Comparison of ENCODE assay signal across 20 cellular contexts in the genomic region with DNA sequence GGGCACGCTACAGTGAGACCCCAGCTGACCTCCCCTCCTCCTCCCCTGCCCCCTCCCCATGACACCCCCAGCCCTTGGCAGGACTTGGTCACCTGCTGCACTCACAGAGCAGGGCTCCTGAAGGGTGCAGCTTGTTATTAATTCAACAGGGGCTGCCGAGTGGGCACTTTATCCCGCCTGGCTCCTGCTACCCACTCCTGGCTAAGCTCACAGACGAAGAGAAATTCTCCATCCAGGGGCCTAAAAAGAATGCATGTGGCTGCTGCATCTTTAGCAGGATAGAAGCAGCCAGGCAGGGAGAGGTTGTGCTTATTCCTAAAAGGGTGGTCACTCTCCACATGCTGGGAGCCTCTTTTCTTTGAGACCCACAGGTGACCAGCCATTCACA. TPM values are rescaled to one million over a fixed set of nuclear protein-coding genes. Genes with fewer than 3 reads are reported as not detected.
A peak's percentile ranks its signal among the peaks of the same experiment; 100 is the strongest.
DNase-seq lines count a peak whose midpoint lies in the region; ATAC-seq, FAIRE-seq and TF ChIP-seq lines count a peak whose summit lies in the region.
"Had no signal": no experiment of that assay in that cellular context is flagged by ENCODE, and none has a peak within 500 bp of the region (broad histone marks: within the 10 kb centered on the region; RNA-seq: fewer than 3 reads in every experiment).

No MANE protein-coding gene starts in this region.

- H3K36me3 Mint-ChIP-seq in glutamatergic neuron (ENCODE audit: unreplicated experiment) = no peaks in the 10 kb centered on the region
- H3K36me3 Mint-ChIP-seq: activated CD4-positive, alpha-beta memory T cell treated with anti-CD3 and anti-CD28 coated beads for 36 hours had no signal

- no peak for ATAC-seq in gastrocnemius medialis
- no peak for ATAC-seq in HG02852 (IDR thresholded peaks at IDR 0.05; ENCODE audit: unreplicated experiment)
- ATAC-seq in pancreas = no peak
- no peak for ATAC-seq in GM21526 (IDR thresholded peaks at IDR 0.05; ENCODE audit: low FRiP score, unreplicated experiment)
- ATAC-seq: activated naive CD8-positive, alpha-beta T cell treated with anti-CD3 and anti-CD28 coated beads, Interleukin-2, amount 50 U/mL, for 24 hours had no signal

- H3K4me3 Mint-ChIP-seq in glutamatergic neuron (ENCODE audit: unreplicated experiment) = peak overlapping the region; percentile 67
- H3K4me3 Mint-ChIP-seq: activated CD4-positive, alpha-beta memory T cell treated with anti-CD3 and anti-CD28 coated beads for 36 hours; activated naive CD8-positive, alpha-beta T cell treated with anti-CD3 and anti-CD28 coated beads, Interleukin-2, amount 50 U/mL, for 24 hours; CD4-positive, alpha-beta T cell had no signal

- FAIRE-seq in pancreas (lab: Jason Lieb, UNC) = no peak
- FAIRE-seq: endothelial cell of umbilical vein, H1 had no signal

- peaks cover 31 to 52% of the 10 kb centered on the region in 2 donors for H3K4me1 ChIP-seq in gastrocnemius medialis
- no peaks in the 10 kb centered on the region for H3K4me1 ChIP-seq in pancreas

- H3K9me3 Mint-ChIP-seq in glutamatergic neuron (ENCODE audit: unreplicated experiment) = peaks cover 22% of the 10 kb centered on the region
- H3K9me3 Mint-ChIP-seq: activated CD4-positive, alpha-beta memory T cell treated with anti-CD3 and anti-CD28 coated beads for 36 hours; activated naive CD8-positive, alpha-beta T cell treated with anti-CD3 and anti-CD28 coated beads, Interleukin-2, amount 50 U/mL, for 24 hours; CD4-positive, alpha-beta T cell had no signal

- in situ Hi-C loops in gastrocnemius medialis (cut with MboI; ENCODE audit: low sequenced_read_pairs in 4 of 4) = no loop called here

- DNase-seq in H7 (peak; percentile 14), RWPE1 (ENCODE audit: low spot score) (no peak), glutamatergic neuron (no peak), gastrocnemius medialis (no peak), pancreas (no peak)
- DNase-seq: activated CD4-positive, alpha-beta memory T cell treated with anti-CD3 and anti-CD28 coated beads for 36 hours; activated CD4-positive, CD25-positive, alpha-beta regulatory T cell; activated gamma-delta T cell; activated naive CD8-positive, alpha-beta T cell treated with anti-CD3 and anti-CD28 coated beads, Interleukin-2, amount 50 U/mL, for 24 hours; activated T-cell treated with anti-CD3 and anti-CD28 coated beads for 4 hours; CD4-positive, alpha-beta T cell; NCI-H1417 treated with DMSO at 0.1 percent for 48 hours; NCI-H2171; NCI-H524 treated with DMSO at 0.1 percent for 48 hours; T-helper 9 cell had no signal

- intact Hi-C loops in gastrocnemius medialis (cut with DNase I; ENCODE audit: low total_unique reads) (no loop called here), pancreas (cut with DNase I) (no loop called here)

- no peaks in the 10 kb centered on the region for H3K36me3 ChIP-seq in H7 (replicated peaks; ENCODE audit: control insufficient read depth, insufficient read depth, low read length)
- no peaks in the 10 kb centered on the region for H3K36me3 ChIP-seq in gastrocnemius medialis
- no peaks in the 10 kb centered on the region for H3K36me3 ChIP-seq in pancreas

- H3K9me3 ChIP-seq in gastrocnemius medialis = no peaks in the 10 kb centered on the region
- H3K9me3 ChIP-seq in pancreas = no peaks in the 10 kb centered on the region

- H3K4me3 ChIP-seq in H7 (ENCODE audit: insufficient read depth, low read depth, low read length) (no peak overlapping the region), gastrocnemius medialis (no peak overlapping the region), pancreas (no peak overlapping the region)

- H3K27me3 ChIP-seq in H7 (ENCODE audit: control insufficient read depth, insufficient read depth, low read length) = no peaks in the 10 kb centered on the region
- no peaks in the 10 kb centered on the region for H3K27me3 ChIP-seq in gastrocnemius medialis
- H3K27me3 ChIP-seq in pancreas = no peaks in the 10 kb centered on the region

- TF ChIP-seq POLR2A in gastrocnemius medialis (IDR thresholded peaks at IDR 0.05) = no peak

- H3K27ac ChIP-seq in RWPE1 (peak overlapping the region; percentile 22; the same call in 1 of the 2 replicates), gastrocnemius medialis (peak overlapping the region; percentile 41 to 80 (median 67)), pancreas (no peak overlapping the region)
- H3K27ac ChIP-seq: HL-60 had no signal

- H3K4me1 Mint-ChIP-seq in glutamatergic neuron (ENCODE audit: low read depth, unreplicated experiment) = peaks cover 75% of the 10 kb centered on the region
- H3K4me1 Mint-ChIP-seq: activated naive CD8-positive, alpha-beta T cell treated with anti-CD3 and anti-CD28 coated beads, Interleukin-2, amount 50 U/mL, for 24 hours had no signal

- WGBS in pancreas, 2 donors = 72 to 74% methylated on average over 4 of the region's 4 CpGs

- CTCF ChIA-PET in RWPE1 (lab: Yijun Ruan, JAX) = no interaction called here

- TF ChIP-seq CTCF in RWPE1 (conservative IDR thresholded peaks at IDR 0.05; ENCODE audit: low read depth) = no peak
- no peak for TF ChIP-seq CTCF in glutamatergic neuron (IDR thresholded peaks at IDR 0.05; ENCODE audit: partially characterized antibody, unreplicated experiment)
- no peak for TF ChIP-seq CTCF in gastrocnemius medialis (IDR thresholded peaks at IDR 0.05 in 4 of 5, conservative IDR thresholded peaks at IDR 0.05 in 1 of 5)
- no peak for TF ChIP-seq CTCF in pancreas (IDR thresholded peaks at IDR 0.05)

- H3K27ac Mint-ChIP-seq in glutamatergic neuron (ENCODE audit: unreplicated experiment) = peak overlapping the region; percentile 99
- H3K27ac Mint-ChIP-seq: activated CD4-positive, alpha-beta memory T cell treated with anti-CD3 and anti-CD28 coated beads for 36 hours; activated naive CD8-positive, alpha-beta T cell treated with anti-CD3 and anti-CD28 coated beads, Interleukin-2, amount 50 U/mL, for 24 hours; CD4-positive, alpha-beta T cell had no signal

- peaks cover 12% of the 10 kb centered on the region for H3K27me3 Mint-ChIP-seq in glutamatergic neuron (ENCODE audit: unreplicated experiment)
- H3K27me3 Mint-ChIP-seq: CD4-positive, alpha-beta T cell had no signal

- POLR2A ChIA-PET in RWPE1 (lab: Yijun Ruan, JAX; ENCODE audit: low non-redundant PET) = no interaction called here

RNA-seq across cellular contexts. Expression of a gene that starts 40.3 kb away (rescaled TPM):
- total RNA-seq in H7 (2014; rRNA removed; shearing (Covaris generic)) = 1.9 and 2.5 TPM in 2 replicates
- total RNA-seq in glutamatergic neuron (ENCODE audit: unreplicated experiment) = 76.9 TPM
- 10 to 100 TPM; 10.5 to 29.2 (median 11.2) TPM for total RNA-seq in gastrocnemius medialis
- total RNA-seq in pancreas = 1 to 10 TPM; 2.0 to 8.9 (median 4.3) TPM
- polyA plus RNA-seq in pancreas = 1 to 10 TPM; 4.7 to 5.5 TPM

Comparison
In these comparisons a context has a peak if more than half of its experiments do, and no peak if none do; other contexts are left out.
1. H3K27ac ChIP-seq: peak in RWPE1 (single experiment) and gastrocnemius medialis (4 of 4); none in pancreas (0 of 4).